8 cellular contexts compared by ENCODE assay signal in genomic region chr11:65498042-65498726, GRCh38. TPM values are rescaled to one million over a fixed set of nuclear protein-coding genes. Genes with fewer than 3 reads are reported as not detected.
A peak's percentile ranks its signal among the peaks of the same experiment; 100 is the strongest.
DNase-seq lines count a peak whose midpoint lies in the region; ATAC-seq and TF ChIP-seq lines count a peak whose summit lies in the region.

No MANE protein-coding gene starts in this region.

- H4K20me1 ChIP-seq in GM23248 (ENCODE audit: insufficient read depth) (peaks cover 38% of the 10 kb centered on the region), OCI-LY7 (ENCODE audit: insufficient read depth, low read length) (peaks cover 39% of the 10 kb centered on the region)

- POLR2A ChIA-PET in A673 (lab: Charles Lee; ENCODE audit: low non-redundant PET) (interaction anchor here (0.5 to 3.2 kb wide), 20 partner anchors 8 to 620 kb away, joined by 3 to 37 read pairs (median 6); partner anchors contain the start of gene NEAT1), OCI-LY7 (lab: Charles Lee) (interaction anchor here (0.6 to 7.8 kb wide), 23 partner anchors 9 to 1431 kb away, joined by 3 to 237 read pairs (median 4); partner anchors contain the start of genes NEAT1 and TM7SF2)

- BruUV-seq in A673 (replicated peaks; lab: Mats Ljungman, UMichigan) (TSS peak; percentile 58), OCI-LY7 (replicated peaks; lab: Mats Ljungman, UMichigan) (TSS peak; percentile 64)

- H3K79me2 ChIP-seq in GM23248 (ENCODE audit: insufficient read depth) = peaks cover 85% of the 10 kb centered on the region
- peaks cover 79% of the 10 kb centered on the region for H3K79me2 ChIP-seq in OCI-LY7 (ENCODE audit: insufficient read depth, low read depth, low read length)

- CTCF ChIA-PET in A673 (lab: Charles Lee) = interaction anchor here (0.5 to 1.7 kb wide), 3 partner anchors 10 to 165 kb away, joined by 3 to 18 read pairs (median 3); partner anchors contain the start of gene DPF2
- CTCF ChIA-PET in OCI-LY7 (lab: Charles Lee; ENCODE audit: unreplicated experiment) = interaction anchor here (1.4 to 2.1 kb wide), 3 partner anchors 11 to 79 kb away, joined by 3 to 5 read pairs (median 4); no protein-coding TSS in a partner anchor

- H2AFZ ChIP-seq in GM23248 (no peak overlapping the region), OCI-LY7 (ENCODE audit: low read length) (peak overlapping the region; percentile 65; the same call in 1 of the 2 replicates)

- H3K9me2 ChIP-seq in GM23248 (ENCODE audit: insufficient read depth) (no peaks in the 10 kb centered on the region), OCI-LY7 (ENCODE audit: insufficient read depth, low read length) (no peaks in the 10 kb centered on the region)

- intact Hi-C loops in A673 (cut with micrococcal nuclease; ENCODE audit: unreplicated experiment) = no loop called here
- intact Hi-C loops in OCI-LY7 (cut with micrococcal nuclease; ENCODE audit: unreplicated experiment) = no loop called here
- intact Hi-C loops in heart right ventricle (cut with DNase I) = loop anchor here in 2 of 10 donors (2.0 kb wide), 2 partner anchors 77 to 79 kb away; no protein-coding TSS in a partner anchor

- peak; percentile 83 for DNase-seq in A673 (ENCODE audit: low spot score)
- DNase-seq in GM23248 = peak; percentile 80
- peak; percentile 87 for DNase-seq in OCI-LY7 (ENCODE audit: low spot score)
- DNase-seq in activated effector memory CD4-positive, alpha-beta T cell treated with Interleukin-2 at 50 U/mL for 16 hours = peak; percentile 51
- DNase-seq in heart right ventricle = peak in 1 of 2 donors; percentile 66
- DNase-seq in retinal pigment epithelial cell (ENCODE audit: low read depth) = no peak
- DNase-seq in AG08395 (ENCODE audit: low spot score) = no peak

- no peaks in the 10 kb centered on the region for H3K9me3 ChIP-seq in A673 (ENCODE audit: low read depth, low read length, poor library complexity, severe bottlenecking)
- H3K9me3 ChIP-seq in GM23248 (ENCODE audit: low read depth) = no peaks in the 10 kb centered on the region
- no peaks in the 10 kb centered on the region for H3K9me3 ChIP-seq in OCI-LY7 (ENCODE audit: low read length)
- H3K9me3 ChIP-seq in heart right ventricle = no peaks in the 10 kb centered on the region

- no peaks in the 10 kb centered on the region for H3K27me3 ChIP-seq in A673 (replicated peaks; ENCODE audit: insufficient read depth, low read depth, low read length, poor library complexity)
- H3K27me3 ChIP-seq in GM23248 (replicated peaks; ENCODE audit: insufficient read depth) = no peaks in the 10 kb centered on the region
- H3K27me3 ChIP-seq in heart right ventricle = no peaks in the 10 kb centered on the region

- no peak for TF ChIP-seq CTCF in A673 (conservative IDR thresholded peaks at IDR 0.05; ENCODE audit: low read depth, low read length)
- TF ChIP-seq CTCF in OCI-LY7 (conservative IDR thresholded peaks at IDR 0.05; ENCODE audit: low read length) = no peak
- TF ChIP-seq CTCF in heart right ventricle (IDR thresholded peaks at IDR 0.05) = no peak
- TF ChIP-seq CTCF in retinal pigment epithelial cell (conservative IDR thresholded peaks at IDR 0.05; ENCODE audit: low read depth, low read length) = no peak

- H3F3A ChIP-seq in GM23248 (ENCODE audit: insufficient read depth) = peaks cover 88% of the 10 kb centered on the region

- H3K4me2 ChIP-seq in GM23248 (ENCODE audit: unreplicated experiment) = peak overlapping the region; percentile 97
- H3K4me2 ChIP-seq in OCI-LY7 (ENCODE audit: low read length) = peak overlapping the region; percentile 98

- in situ Hi-C loops in GM23248 (cut with MboI) = no loop called here

- H3K27ac ChIP-seq in A673 (ENCODE audit: low read depth, low read length, poor library complexity, severe bottlenecking) = peak overlapping the region; percentile 100
- peak overlapping the region; percentile 100 for H3K27ac ChIP-seq in GM23248
- peak overlapping the region; percentile 98 for H3K27ac ChIP-seq in OCI-LY7 (ENCODE audit: low read depth, low read length, poor library complexity, severe bottlenecking)
- peak overlapping the region; percentile 97 to 100 (median 99) for H3K27ac ChIP-seq in heart right ventricle

- WGBS in GM23248 (ENCODE audit: low coverage in 1 of 2, low lambda C conversion rate in 2 of 2, missing lambda C conversion rate in 2 of 2), 2 experiments = 1 to 3% methylated on average over 22 to 24 of the region's 24 CpGs
- WGBS in heart right ventricle, 2 donors = 1 to 2% methylated on average over 24 of the region's 24 CpGs

- H3K4me1 ChIP-seq in A673 (ENCODE audit: insufficient read depth, low read length, poor library complexity, severe bottlenecking) (peaks cover 36% of the 10 kb centered on the region), GM23248 (ENCODE audit: insufficient read depth) (peaks cover 46% of the 10 kb centered on the region), OCI-LY7 (ENCODE audit: insufficient read depth, low read length, poor library complexity, severe bottlenecking) (peaks cover 44% of the 10 kb centered on the region), heart right ventricle (peaks cover 27 to 48% (median 40%) of the 10 kb centered on the region in 9 donors)

- H3K36me3 ChIP-seq in A673 (ENCODE audit: insufficient read depth, low read length, poor library complexity, severe bottlenecking) = peaks cover 36% of the 10 kb centered on the region
- H3K36me3 ChIP-seq in GM23248 (ENCODE audit: low read depth) = peaks cover 42% of the 10 kb centered on the region
- H3K36me3 ChIP-seq in OCI-LY7 (ENCODE audit: insufficient read depth, low read length) = peaks cover 43% of the 10 kb centered on the region
- peaks cover 0 to 31% (median 14%) of the 10 kb centered on the region in 9 donors for H3K36me3 ChIP-seq in heart right ventricle

- H3K9ac ChIP-seq in GM23248 = peak overlapping the region; percentile 100

- peak in 6 of 8 donors; percentile 12 to 31 (median 22) for ATAC-seq in heart right ventricle
- ATAC-seq in HG02938 (IDR thresholded peaks at IDR 0.05; ENCODE audit: unreplicated experiment) = no peak

- H3K4me3 ChIP-seq in A673 (ENCODE audit: low read depth, low read length, poor library complexity, severe bottlenecking) (peak overlapping the region; percentile 85), GM23248 (peak overlapping the region; percentile 98), OCI-LY7 (ENCODE audit: low read depth, low read length, poor library complexity, severe bottlenecking) (peak overlapping the region; percentile 79), heart right ventricle (peak overlapping the region; percentile 68 to 88 (median 84)), retinal pigment epithelial cell (ENCODE audit: low read length) (peak overlapping the region; percentile 99)

RNA-seq across cellular contexts. Expression of gene MALAT1, which starts 0.7 kb away (rescaled TPM):
- total RNA-seq in A673 (2021) (4,586 and 4,701 TPM in 2 replicates), OCI-LY7 (2022) (5,974 and 7,097 TPM in 2 replicates), heart right ventricle (1,000 to 10,000 TPM; 4,742 to 8,462 (median 5,956) TPM)
- total RNA-seq in GM23248 (2014; rRNA removed; shearing (Covaris generic)) = 2,638 and 3,272 TPM in 2 replicates
- polyA plus RNA-seq in GM23248 (2016; fragmentation: Nextera tagmentation; extraction: Ambion mirVana) (7,376 and 13,207 TPM in 2 replicates), heart right ventricle (1,000 to 10,000 TPM in 1 of 2 donors, 100 to 1,000 TPM in 1; 205 to 8,339 TPM)
- 3,446 and 3,598 TPM in 2 replicates for total RNA-seq in OCI-LY7 (2014; rRNA removed; shearing (Covaris generic))

RNA-seq across cellular contexts. Expression of gene SCYL1, which starts 26.7 kb away (rescaled TPM):
- total RNA-seq in A673 (2021) (90.6 and 95.7 TPM in 2 replicates), OCI-LY7 (2022) (62.9 and 70.0 TPM in 2 replicates), heart right ventricle (10 to 100 TPM; 47.4 to 66.9 (median 55.6) TPM)
- 115 and 133 TPM in 2 replicates for total RNA-seq in GM23248 (2014; rRNA removed; shearing (Covaris generic))
- polyA plus RNA-seq in GM23248 (2016; fragmentation: Nextera tagmentation; extraction: Ambion mirVana) (90.7 and 98.6 TPM in 2 replicates), heart right ventricle (100 to 1,000 TPM in 1 of 2 donors, 10 to 100 TPM in 1; 90.0 to 130 TPM)
- 43.2 and 56.8 TPM in 2 replicates for total RNA-seq in OCI-LY7 (2014; rRNA removed; shearing (Covaris generic))

RNA-seq across cellular contexts. Expression of gene LTBP3, which starts 60.0 kb away (rescaled TPM):
- total RNA-seq in A673 (2021) = 92.1 and 123 TPM in 2 replicates
- total RNA-seq in GM23248 (2014; rRNA removed; shearing (Covaris generic)) = 98.4 and 112 TPM in 2 replicates
- polyA plus RNA-seq in GM23248 (2016; fragmentation: Nextera tagmentation; extraction: Ambion mirVana) = 36.5 and 39.6 TPM in 2 replicates
- 11.2 and 17.4 TPM in 2 replicates for total RNA-seq in OCI-LY7 (2014; rRNA removed; shearing (Covaris generic))
- total RNA-seq in OCI-LY7 (2022) = 10.0 and 13.8 TPM in 2 replicates
- total RNA-seq in heart right ventricle = 10 to 100 TPM; 54.4 to 92.5 (median 72.8) TPM
- polyA plus RNA-seq in heart right ventricle = 10 to 100 TPM; 42.7 to 79.7 TPM

Comparison
In these comparisons a context has a peak if more than half of its experiments do, and no peak if none do; other contexts are left out.
1. DNase-seq: peak in A673 (single experiment), GM23248 (single experiment), OCI-LY7 (single experiment) and activated effector memory CD4-positive, alpha-beta T cell treated with Interleukin-2 at 50 U/mL for 16 hours (single experiment); none in retinal pigment epithelial cell (single experiment) and AG08395 (single experiment).
2. Peak in every context shown above with its lines, with median percentiles within 50 percentile points of each other: H3K27ac ChIP-seq and H3K4me3 ChIP-seq.